8 cellular contexts compared by ENCODE assay signal in the genomic region with DNA sequence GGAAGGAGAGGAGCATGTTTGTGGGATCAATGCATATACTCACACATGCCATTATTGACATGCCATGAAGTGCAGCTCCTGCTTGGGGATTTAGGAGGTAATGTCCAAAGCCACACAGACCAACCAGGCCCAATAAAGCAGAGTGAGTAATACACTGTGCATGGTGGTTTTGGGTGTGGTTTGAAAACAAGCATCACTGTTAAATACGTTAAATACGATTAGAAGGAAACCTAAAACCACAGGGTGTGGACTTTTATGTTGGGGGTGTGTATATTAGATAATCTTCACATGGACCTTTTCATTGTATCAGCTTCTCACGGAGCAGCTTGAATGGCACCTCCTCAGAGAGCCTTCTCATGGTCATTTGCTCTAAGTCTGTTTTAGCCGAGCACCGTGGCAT. TPM values are rescaled to one million over a fixed set of nuclear protein-coding genes. Genes with fewer than 3 reads are reported as not detected.
A peak's percentile ranks its signal among the peaks of the same experiment; 100 is the strongest.
DNase-seq lines count a peak whose midpoint lies in the region; ATAC-seq and TF ChIP-seq lines count a peak whose summit lies in the region.

No MANE protein-coding gene starts in this region.

- H3K27me3 ChIP-seq in brain microvascular endothelial cell (replicated peaks), result no peaks in the 10 kb centered on the region
- H3K27me3 ChIP-seq in HAP-1 (ENCODE audit: low read depth), result no peaks in the 10 kb centered on the region
- H3K27me3 ChIP-seq in right cardiac atrium (ENCODE audit: control insufficient read depth, insufficient read depth), result no peaks in the 10 kb centered on the region

- no peak overlapping the region for H3K27ac ChIP-seq in brain microvascular endothelial cell
- no peak overlapping the region for H3K27ac ChIP-seq in right cardiac atrium (ENCODE audit: low read length)

- H3K9me3 ChIP-seq in HAP-1 (no peaks in the 10 kb centered on the region), right cardiac atrium (ENCODE audit: control insufficient read depth, low read length) (no peaks in the 10 kb centered on the region)

- H3K36me3 ChIP-seq in brain microvascular endothelial cell (replicated peaks) (no peaks in the 10 kb centered on the region), HAP-1 (replicated peaks) (no peaks in the 10 kb centered on the region)

- in situ Hi-C loops in brain microvascular endothelial cell (cut with HindIII; ENCODE audit: low pct_ligation_motif_present, low sequenced_read_pairs), result no loop called here
- in situ Hi-C loops in HAP-1 (cut with MboI; ENCODE audit: low sequenced_read_pairs), result no loop called here

- peak; percentile 21 to 38 for DNase-seq in activated CD4-positive, alpha-beta T cell treated with anti-CD3 and anti-CD28 coated beads for 4 hours
- no peak for DNase-seq in activated CD4-positive, alpha-beta T cell treated with anti-CD3 and anti-CD28 coated beads for 1 hour
- DNase-seq in OCI-M2 (lab: John Stamatoyannopoulos, UW; ENCODE audit: unreplicated experiment) (peak; percentile 66), brain microvascular endothelial cell (peak; percentile 69), foreskin melanocyte (no peak), HAP-1 (ENCODE audit: low spot score in 2 of 2) (no peak), right cardiac atrium (no peak)
- peak; percentile 40 for DNase-seq in stimulated activated CD8-positive, alpha-beta memory T cell treated with anti-CD3 and anti-CD28 coated beads, Interleukin-4, amount 100 ng/mL, for 48 hours

- intact Hi-C loops in right cardiac atrium (cut with DNase I), result no loop called here

- no peak for TF ChIP-seq CTCF in brain microvascular endothelial cell (IDR thresholded peaks at IDR 0.05; ENCODE audit: low read depth, low read length, missing control alignments)

- ATAC-seq in right cardiac atrium, result no peak

- H3K4me1 ChIP-seq in HAP-1, result peaks cover 4% of the 10 kb centered on the region; the same call in 1 of the 2 replicates
- H3K4me1 ChIP-seq in right cardiac atrium (ENCODE audit: control insufficient read depth, insufficient read depth, low read length), result no peaks in the 10 kb centered on the region

- 72% methylated on average over 5 of the region's 5 CpGs for WGBS in right cardiac atrium

- H3K4me3 ChIP-seq in brain microvascular endothelial cell (ENCODE audit: low read depth, low read length), result no peak overlapping the region
- H3K4me3 ChIP-seq in HAP-1, result no peak overlapping the region
- H3K4me3 ChIP-seq in right cardiac atrium (ENCODE audit: low read length), result no peak overlapping the region

RNA-seq across cellular contexts. Expression of gene EIF3A, which starts 10.4 kb away (rescaled TPM):
- total RNA-seq in right cardiac atrium, result 100 to 1,000 TPM in 1 of 4 donors, 10 to 100 TPM in 3; 76.9 to 101 (median 88.7) TPM
- polyA plus RNA-seq in right cardiac atrium, result 35.2 TPM

RNA-seq across cellular contexts. Expression of gene DENND10, which starts 12.9 kb away (rescaled TPM):
- 10 to 100 TPM; 19.3 to 27.9 (median 24.9) TPM for total RNA-seq in right cardiac atrium
- 14.1 TPM for polyA plus RNA-seq in right cardiac atrium

Comparison
In these comparisons a context has a peak if more than half of its experiments do, and no peak if none do; other contexts are left out.
1. DNase-seq: peak in activated CD4-positive, alpha-beta T cell treated with anti-CD3 and anti-CD28 coated beads for 4 hours (2 of 2), OCI-M2 (single experiment), brain microvascular endothelial cell (single experiment) and stimulated activated CD8-positive, alpha-beta memory T cell treated with anti-CD3 and anti-CD28 coated beads, Interleukin-4, amount 100 ng/mL, for 48 hours (single experiment); none in activated CD4-positive, alpha-beta T cell treated with anti-CD3 and anti-CD28 coated beads for 1 hour (single experiment), foreskin melanocyte (single experiment), HAP-1 (0 of 2) and right cardiac atrium (0 of 3).